ENCODE assay signal across 17 cellular contexts in genomic region chr9:98455256-98455956, GRCh38.
"Had no signal": no experiment of that assay in that cellular context is flagged by ENCODE, and none has a peak within 500 bp of the region (broad histone marks: within the 10 kb centered on the region; RNA-seq: fewer than 3 reads in every experiment).

No MANE protein-coding gene starts in this region.

- H3K27me3 ChIP-seq: body of pancreas, gastrocnemius medialis, right atrium auricular region, upper lobe of right lung had no signal

- H3K4me1 Mint-ChIP-seq: activated B cell treated with CpG ODN at 0.5 μM for 24 hours; activated naive CD4-positive, alpha-beta T cell treated with anti-CD3 and anti-CD28 coated beads, Interleukin-2, amount 50 U/mL, for 24 hours; naive thymus-derived CD8-positive, alpha-beta T cell; stimulated activated naive CD8-positive, alpha-beta T cell treated with anti-CD3 and anti-CD28 coated beads, Interleukin-15, amount 100 ng/mL, for 72 hours; T-helper 17 cell had no signal

- H3K4me3 ChIP-seq: body of pancreas, gastrocnemius medialis, heart left ventricle, left ventricle myocardium inferior, right atrium auricular region, upper lobe of right lung had no signal

- H3K36me3 Mint-ChIP-seq: activated naive CD4-positive, alpha-beta T cell treated with anti-CD3 and anti-CD28 coated beads, Interleukin-2, amount 50 U/mL, for 24 hours had no signal

- ATAC-seq: activated CD8-positive, alpha-beta T cell treated with anti-CD3 and anti-CD28 coated beads, Interleukin-2, amount 10 ng/mL, durations not matched to agents 7 days and 5 days; body of pancreas; gastrocnemius medialis; heart left ventricle; naive thymus-derived CD8-positive, alpha-beta T cell; stimulated activated naive CD8-positive, alpha-beta T cell treated with anti-CD3 and anti-CD28 coated beads, Interleukin-15, amount 100 ng/mL, for 72 hours; T-helper 17 cell had no signal

- H3K4me3 Mint-ChIP-seq: activated B cell treated with CpG ODN at 0.5 μM for 24 hours; activated CD8-positive, alpha-beta T cell treated with anti-CD3 and anti-CD28 coated beads, Interleukin-2, amount 10 ng/mL, durations not matched to agents 7 days and 5 days; activated naive CD4-positive, alpha-beta T cell treated with anti-CD3 and anti-CD28 coated beads, Interleukin-2, amount 50 U/mL, for 24 hours; dendritic cell treated with granulocyte-macrophage colony-stimulating factor and Interleukin-4, amounts not matched to agents 40 ng/mL and 50 ng/mL, for 4 days; naive thymus-derived CD8-positive, alpha-beta T cell; stimulated activated naive CD8-positive, alpha-beta T cell treated with anti-CD3 and anti-CD28 coated beads, Interleukin-15, amount 100 ng/mL, for 72 hours; T-helper 17 cell had no signal

- H3K27ac Mint-ChIP-seq: activated B cell treated with CpG ODN at 0.5 μM for 24 hours; activated CD8-positive, alpha-beta T cell treated with anti-CD3 and anti-CD28 coated beads, Interleukin-2, amount 10 ng/mL, durations not matched to agents 7 days and 5 days; activated naive CD4-positive, alpha-beta T cell treated with anti-CD3 and anti-CD28 coated beads, Interleukin-2, amount 50 U/mL, for 24 hours; dendritic cell treated with granulocyte-macrophage colony-stimulating factor and Interleukin-4, amounts not matched to agents 40 ng/mL and 50 ng/mL, for 4 days; naive thymus-derived CD8-positive, alpha-beta T cell; stimulated activated naive CD8-positive, alpha-beta T cell treated with anti-CD3 and anti-CD28 coated beads, Interleukin-15, amount 100 ng/mL, for 72 hours; T-helper 17 cell had no signal

- H3K4me1 ChIP-seq: body of pancreas, gastrocnemius medialis, heart left ventricle, left ventricle myocardium inferior, right atrium auricular region, upper lobe of right lung had no signal

- DNase-seq: activated B cell treated with CpG ODN at 0.5 μM for 24 hours; activated CD8-positive, alpha-beta memory T cell treated with anti-CD3 and anti-CD28 coated beads, Interleukin-2, amount 50 U/mL, for 4 hours; activated CD8-positive, alpha-beta T cell treated with anti-CD3 and anti-CD28 coated beads, Interleukin-2, amount 10 ng/mL, durations not matched to agents 7 days and 5 days; activated effector memory CD4-positive, alpha-beta T cell treated with anti-CD3 and anti-CD28 coated beads, Interleukin-2, amount 50 U/mL, for 16 hours; body of pancreas; effector memory CD4-positive, alpha-beta T cell; gastrocnemius medialis; heart left ventricle; left ventricle myocardium inferior; mesenchymal stem cell; naive thymus-derived CD8-positive, alpha-beta T cell; stimulated activated naive CD8-positive, alpha-beta T cell treated with anti-CD3 and anti-CD28 coated beads, Interleukin-15, amount 100 ng/mL, for 72 hours; T-helper 17 cell; upper lobe of right lung had no signal

- H3K36me3 ChIP-seq: gastrocnemius medialis, heart left ventricle, left ventricle myocardium inferior, right atrium auricular region, upper lobe of right lung had no signal

- H3K9me3 ChIP-seq: body of pancreas, gastrocnemius medialis had no signal

- H3K27ac ChIP-seq: body of pancreas, gastrocnemius medialis, heart left ventricle, left ventricle myocardium inferior, right atrium auricular region, upper lobe of right lung had no signal
